Comparison of ENCODE assay signal across 23 cellular contexts in genomic region chr21:36111238-36111637, GRCh38.
"Had no signal": no experiment of that assay in that cellular context is flagged by ENCODE, and none has a peak within 500 bp of the region (broad histone marks: within the 10 kb centered on the region; RNA-seq: fewer than 3 reads in every experiment).

No MANE protein-coding gene starts in this region.

- ATAC-seq: activated CD8-positive, alpha-beta T cell treated with anti-CD3 and anti-CD28 coated beads for 36 hours; body of pancreas; left ventricle myocardium superior; natural killer cell; right cardiac atrium had no signal

- H3K36me3 ChIP-seq: neural progenitor cell, spleen, suprapubic skin, tibial nerve, uterus had no signal

- H3K27ac ChIP-seq: body of pancreas, epithelial cell of prostate, neural progenitor cell, spleen, suprapubic skin, tibial nerve, uterus had no signal

- H3K4me1 ChIP-seq: neural progenitor cell, uterus had no signal

- H2AFZ ChIP-seq: neural progenitor cell had no signal

- H3K9ac ChIP-seq: neural progenitor cell had no signal

- H3K9me3 ChIP-seq: body of pancreas, spleen, suprapubic skin, tibial nerve, uterus had no signal

- DNase-seq: activated CD4-positive, alpha-beta T cell treated with anti-CD3 and anti-CD28 coated beads for 1 hour; activated CD4-positive, alpha-beta T cell treated with anti-CD3 and anti-CD28 coated beads, Interleukin-2, amount 50 U/mL, for 1 hour; activated CD8-positive, alpha-beta T cell treated with anti-CD3 and anti-CD28 coated beads for 36 hours; activated T-cell treated with anti-CD3 and anti-CD28 coated beads, Interleukin-2, amount 50 U/mL, for 48 hours; anterior cingulate cortex; body of pancreas; dermis blood vessel endothelial cell; effector CD4-positive, alpha-beta T cell; left ventricle myocardium superior; natural killer cell; right cardiac atrium; spleen; stimulated activated naive CD4-positive, alpha-beta T cell; T-helper 2 cell; uterus had no signal

- H3K4me3 ChIP-seq: body of pancreas, neural progenitor cell, spleen, suprapubic skin, tibial nerve, uterus had no signal

- H3K4me2 ChIP-seq: neural progenitor cell had no signal

- H3K27me3 ChIP-seq: body of pancreas, neural progenitor cell, suprapubic skin, tibial nerve, uterus had no signal

- FAIRE-seq: colon, endometrium, frontal cortex, islet of Langerhans had no signal
